Comparison of ENCODE assay signal across 17 cellular contexts in genomic region chr1:230823421-230823820, GRCh38. TPM values are rescaled to one million over a fixed set of nuclear protein-coding genes. Genes with fewer than 3 reads are reported as not detected.
A peak's percentile ranks its signal among the peaks of the same experiment; 100 is the strongest.
DNase-seq lines count a peak whose midpoint lies in the region; TF ChIP-seq lines count a peak whose summit lies in the region.
"Had no signal": no experiment of that assay in that cellular context is flagged by ENCODE, and none has a peak within 500 bp of the region (broad histone marks: within the 10 kb centered on the region; RNA-seq: fewer than 3 reads in every experiment).

No MANE protein-coding gene starts in this region.

- no peak overlapping the region for H4K91ac ChIP-seq in mesenchymal stem cell (ENCODE audit: low read length)

- POLR2A ChIA-PET in MCF 10A (lab: Yijun Ruan, JAX) = interaction anchor here (0.6 to 1.7 kb wide), 2 partner anchors 29 to 215 kb away, joined by 3 read pairs; no protein-coding TSS in a partner anchor

- BruUV-seq in MCF 10A (replicated peaks; lab: Mats Ljungman, UMichigan) = no TSS peak

- no peak overlapping the region for H3K14ac ChIP-seq in mesenchymal stem cell (ENCODE audit: low read length in 2 of 2)

- peak overlapping the region; percentile 90 to 91 for H3K27ac ChIP-seq in breast epithelium
- no peak overlapping the region for H3K27ac ChIP-seq in mesenchymal stem cell (ENCODE audit: low read length, poor library complexity, severe bottlenecking)
- H3K27ac ChIP-seq: left lung had no signal

- no peak for TF ChIP-seq CTCF in breast epithelium (IDR thresholded peaks at IDR 0.05)
- TF ChIP-seq CTCF in MCF 10A (IDR thresholded peaks at IDR 0.05; ENCODE audit: unreplicated experiment) = no peak
- no peak for TF ChIP-seq CTCF in type B pancreatic cell (conservative IDR thresholded peaks at IDR 0.05)

- peaks cover 8 to 12% of the 10 kb centered on the region in 2 donors for H3K4me1 ChIP-seq in breast epithelium
- H3K4me1 ChIP-seq in mesenchymal stem cell (ENCODE audit: control insufficient read depth, insufficient read depth, low read depth, low read length) = peaks cover 21% of the 10 kb centered on the region

- intact Hi-C loops in breast epithelium (cut with DNase I; ENCODE audit: low total_unique reads) = no loop called here
- intact Hi-C loops in MCF 10A (cut with micrococcal nuclease) = no loop called here

- peaks cover 2% of the 10 kb centered on the region for H3K79me1 ChIP-seq in mesenchymal stem cell (replicated peaks; ENCODE audit: low read length, poor library complexity, severe bottlenecking)

- TF ChIP-seq POLR2A in breast epithelium (IDR thresholded peaks at IDR 0.05) = no peak

- H3K27me3 Mint-ChIP-seq in MCF 10A (ENCODE audit: insufficient read depth, unreplicated experiment) (peaks cover 24% of the 10 kb centered on the region), type B pancreatic cell (no peaks in the 10 kb centered on the region)

- H2BK5ac ChIP-seq in mesenchymal stem cell (ENCODE audit: low read depth, low read length, poor library complexity, severe bottlenecking) = no peak overlapping the region

- peak overlapping the region in 1 of 2 experiments; percentile 15 for H2BK12ac ChIP-seq in mesenchymal stem cell (ENCODE audit: low read length in 2 of 2)

- H3K27me3 ChIP-seq in breast epithelium (no peaks in the 10 kb centered on the region), mesenchymal stem cell (ENCODE audit: control insufficient read depth in 1 of 2, insufficient read depth in 1 of 2, low read length in 2 of 2) (no peaks in the 10 kb centered on the region)
- H3K27me3 ChIP-seq: left lung had no signal

- H2AFZ ChIP-seq in mesenchymal stem cell (ENCODE audit: low read depth, low read length) = no peak overlapping the region

- H3K9ac ChIP-seq in mesenchymal stem cell (ENCODE audit: low read length) = peak overlapping the region; percentile 90

- DNase-seq in breast epithelium (ENCODE audit: low spot score in 2 of 2) (no peak), MCF 10A (ENCODE audit: unreplicated experiment) (no peak), fibroblast of peridontal ligament (ENCODE audit: extremely low read depth) (peak; percentile 62), mesenchymal stem cell (no peak), type B pancreatic cell (ENCODE audit: extremely low spot score, unreplicated experiment) (peak; percentile 29), NCI-H82 treated with DMSO at 0.1 percent for 48 hours (lab: John Stamatoyannopoulos, UW; ENCODE audit: unreplicated experiment) (no peak), GDM1 (lab: John Stamatoyannopoulos, UW) (no peak)
- no peak for DNase-seq in stimulated activated CD4-positive, alpha-beta T cell treated with anti-CD3 and anti-CD28 coated beads, Interleukin-4, amount 100 ng/mL, for 24 hours
- DNase-seq: activated naive CD4-positive, alpha-beta T cell; KBM-7; left lung; NCI-H1417 treated with DMSO at 0.1 percent for 48 hours; NCI-H446 treated with DMSO at 0.1 percent for 48 hours; nephron progenitor cell; PC-3; stimulated activated CD4-positive, alpha-beta T cell treated with anti-CD3 and anti-CD28 coated beads, Interleukin-4, amount 100 ng/mL, for 1 hour had no signal

- CTCF ChIA-PET in MCF 10A (lab: Yijun Ruan, JAX) = no interaction called here

- no peak overlapping the region for H3K4me2 ChIP-seq in mesenchymal stem cell (ENCODE audit: low read length, poor library complexity, severe bottlenecking)
- H3K4me2 ChIP-seq: A549 had no signal

- no peak overlapping the region for H3K23ac ChIP-seq in mesenchymal stem cell (ENCODE audit: low read length in 2 of 2)

- H3K18ac ChIP-seq in mesenchymal stem cell (ENCODE audit: low read depth in 1 of 2, low read length in 2 of 2) = no peak overlapping the region

- no peaks in the 10 kb centered on the region for H3K9me3 ChIP-seq in breast epithelium
- H3K9me3 ChIP-seq in mesenchymal stem cell (ENCODE audit: control insufficient read depth, low read length) = no peaks in the 10 kb centered on the region
- H3K9me3 ChIP-seq: A549, left lung had no signal

- H4K8ac ChIP-seq in mesenchymal stem cell (ENCODE audit: low read length) = no peak overlapping the region

- no peak overlapping the region for H3K4me3 ChIP-seq in breast epithelium
- peak overlapping the region in 1 of 2 experiments; percentile 50 for H3K4me3 ChIP-seq in mesenchymal stem cell (ENCODE audit: insufficient read depth in 1 of 2, low read depth in 1 of 2, low read length in 2 of 2)
- H3K4me3 ChIP-seq: A549, left lung had no signal

- no peak overlapping the region for H2AK5ac ChIP-seq in mesenchymal stem cell (ENCODE audit: low read length, severe bottlenecking)

- WGBS in mesenchymal stem cell = 88% methylated on average over 6 of the region's 6 CpGs

- H3K9me3 Mint-ChIP-seq in MCF 10A (ENCODE audit: unreplicated experiment) = no peaks in the 10 kb centered on the region
- H3K9me3 Mint-ChIP-seq in type B pancreatic cell = no peaks in the 10 kb centered on the region
- H3K9me3 Mint-ChIP-seq: nephron progenitor cell had no signal

- H3K36me3 Mint-ChIP-seq in MCF 10A (ENCODE audit: insufficient read depth, unreplicated experiment) (no peaks in the 10 kb centered on the region), type B pancreatic cell (no peaks in the 10 kb centered on the region)

- H3K4me1 Mint-ChIP-seq in MCF 10A (ENCODE audit: insufficient read depth, unreplicated experiment) (peaks cover 24% of the 10 kb centered on the region), type B pancreatic cell (ENCODE audit: unreplicated experiment) (peaks cover 47% of the 10 kb centered on the region)

- no peak overlapping the region for H2BK15ac ChIP-seq in mesenchymal stem cell (ENCODE audit: low read depth, poor library complexity, severe bottlenecking)

- no peak overlapping the region for H3K4me3 Mint-ChIP-seq in MCF 10A (ENCODE audit: unreplicated experiment)
- no peak overlapping the region for H3K4me3 Mint-ChIP-seq in type B pancreatic cell
- H3K4me3 Mint-ChIP-seq: nephron progenitor cell had no signal

- no peak overlapping the region for H2BK120ac ChIP-seq in mesenchymal stem cell (ENCODE audit: low read depth, low read length)

- H3K36me3 ChIP-seq in breast epithelium (no peaks in the 10 kb centered on the region), mesenchymal stem cell (ENCODE audit: control insufficient read depth in 1 of 2, insufficient read depth in 2 of 2, low read depth in 1 of 2, low read length in 2 of 2) (peaks cover 0 to 3% of the 10 kb centered on the region in 2 experiments)
- H3K36me3 ChIP-seq: left lung had no signal

- H3K27ac Mint-ChIP-seq in MCF 10A (ENCODE audit: low read depth, unreplicated experiment) = no peak overlapping the region
- H3K27ac Mint-ChIP-seq in type B pancreatic cell = no peak overlapping the region
- H3K27ac Mint-ChIP-seq: nephron progenitor cell had no signal

- H3K4ac ChIP-seq in mesenchymal stem cell (ENCODE audit: low read depth in 1 of 2, low read length in 2 of 2) = no peak overlapping the region

RNA-seq across cellular contexts. Expression of gene C1orf198, which starts 44.9 kb away (rescaled TPM):
- total RNA-seq in breast epithelium (100 to 1,000 TPM in 2 of 3 donors, 10 to 100 TPM in 1; 63.6 to 138 (median 124) TPM), MCF 10A (2022) (13.7 and 19.2 TPM in 2 replicates), type B pancreatic cell (ENCODE audit: low replicate concordance) (42.1 and 62.5 TPM in 2 replicates)
- polyA plus RNA-seq in mesenchymal stem cell (2013, experiment 1 of 2) = 40.5 TPM
- 39.9 TPM for polyA plus RNA-seq in mesenchymal stem cell (2013, experiment 2 of 2)

Comparison
In these comparisons a context has a peak if more than half of its experiments do, and no peak if none do; other contexts are left out.
1. DNase-seq: peak in fibroblast of peridontal ligament (single experiment) and type B pancreatic cell (single experiment); none in breast epithelium (0 of 2), MCF 10A (single experiment), mesenchymal stem cell (single experiment), stimulated activated CD4-positive, alpha-beta T cell treated with anti-CD3 and anti-CD28 coated beads, Interleukin-4, amount 100 ng/mL, for 24 hours (single experiment), NCI-H82 treated with DMSO at 0.1 percent for 48 hours (single experiment) and GDM1 (single experiment).